ENCODE assay signal across 8 cellular contexts in the genomic region with DNA sequence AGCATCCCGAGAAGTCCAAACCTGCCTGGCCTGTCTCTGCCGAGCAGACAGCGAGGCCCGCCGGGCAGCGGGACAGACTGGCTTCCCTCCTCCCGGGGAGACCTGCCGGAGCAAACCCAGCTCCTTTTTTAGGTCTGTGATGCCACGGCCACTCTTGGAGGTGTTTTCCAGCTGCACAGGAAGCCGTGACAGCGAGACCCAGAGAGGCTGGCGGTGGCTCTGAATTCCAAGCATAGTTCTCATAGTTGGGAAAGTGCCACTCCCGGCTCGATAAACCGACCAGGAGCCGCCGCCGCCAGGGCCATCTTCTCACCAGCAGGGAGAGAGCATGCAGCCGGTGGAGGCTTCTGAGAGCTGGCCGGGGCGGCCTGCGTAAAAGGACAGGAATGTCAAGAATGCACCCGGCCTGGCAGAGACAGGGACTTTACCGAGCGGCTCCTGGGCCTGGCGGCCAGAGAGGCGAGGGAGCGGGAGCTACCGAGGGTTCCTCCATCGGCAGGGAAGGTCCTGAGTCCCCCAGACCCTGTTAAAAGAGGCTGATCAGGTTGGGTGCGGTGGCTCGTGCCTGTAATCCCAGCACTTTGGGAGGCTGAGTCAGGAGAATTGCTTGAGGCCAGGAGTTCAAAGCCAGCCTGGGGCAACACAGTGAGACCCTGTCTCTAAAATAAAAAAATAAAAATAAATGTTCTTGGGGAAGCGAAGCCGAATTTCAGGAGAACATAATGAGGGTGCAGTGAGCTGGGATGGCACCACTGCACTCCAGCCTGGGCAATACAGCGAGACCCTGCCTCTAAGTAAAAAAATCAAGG.
DNase-seq lines count a peak whose midpoint lies in the region; ATAC-seq and TF ChIP-seq lines count a peak whose summit lies in the region.

No MANE protein-coding gene starts in this region.

- peaks cover 9% of the 10 kb centered on the region for H3K9me1 ChIP-seq in IMR-90 (ENCODE audit: insufficient read depth, low read length)

- peak overlapping the region; percentile 99 for H2BK20ac ChIP-seq in IMR-90 (ENCODE audit: low read depth, low read length)

- TF ChIP-seq POLR2A in IMR-90 (IDR thresholded peaks at IDR 0.05; ENCODE audit: low read depth, low read length) (peak; percentile 74), right lobe of liver (IDR thresholded peaks at IDR 0.05) (peak; percentile 81), upper lobe of left lung (IDR thresholded peaks at IDR 0.05) (peak in 2 of 4 donors; percentile 31 to 34)

- TF ChIP-seq RAD21 in IMR-90 (IDR thresholded peaks at IDR 0.05; ENCODE audit: low read length): peak; percentile 48

- no peaks in the 10 kb centered on the region for H3K27me3 ChIP-seq in IMR-90 (ENCODE audit: control insufficient read depth, insufficient read depth, low read length)
- no peaks in the 10 kb centered on the region for H3K27me3 ChIP-seq in right lobe of liver
- H3K27me3 ChIP-seq in upper lobe of left lung: no peaks in the 10 kb centered on the region

- 1% methylated on average over 27 of the region's 35 CpGs; no CpG with 5 or more reads in 1 of the 2 experiments for WGBS in IMR-90 (ENCODE audit: extremely low coverage in 2 of 2, insufficient read length in 1 of 2), 2 experiments
- WGBS in right lobe of liver (ENCODE audit: insufficient coverage, low coverage, low lambda C conversion rate, missing lambda C conversion rate): 43% methylated on average over 8 of the region's 35 CpGs
- WGBS in upper lobe of left lung, 2 donors: 54 to 64% methylated on average over 16 to 35 of the region's 35 CpGs

- H3K23ac ChIP-seq in IMR-90 (ENCODE audit: low read depth, low read length): peak overlapping the region; percentile 98

- ATAC-seq in IMR-90 (ENCODE audit: low read depth) (peak; percentile 82), right lobe of liver (peak; percentile 81 to 89 (median 84)), upper lobe of left lung (ENCODE audit: low FRiP score in 2 of 2) (peak; percentile 87 to 92), HG03135 (IDR thresholded peaks at IDR 0.05; ENCODE audit: unreplicated experiment) (no peak)

- H3K4me1 ChIP-seq in IMR-90 (ENCODE audit: control insufficient read depth, insufficient read depth, low read length): peaks cover 28% of the 10 kb centered on the region
- H3K4me1 ChIP-seq in right lobe of liver: peaks cover 0 to 49% (median 26%) of the 10 kb centered on the region in 4 donors
- H3K4me1 ChIP-seq in upper lobe of left lung: peaks cover 55 to 60% (median 60%) of the 10 kb centered on the region in 4 donors

- peak overlapping the region; percentile 100 for H2BK120ac ChIP-seq in IMR-90 (ENCODE audit: low read depth, low read length)

- H4K5ac ChIP-seq in IMR-90 (ENCODE audit: low read depth, low read length): peak overlapping the region; percentile 93

- DNase-seq in IMR-90: peak; percentile 97
- DNase-seq in dermis blood vessel endothelial cell: peak; percentile 98
- peak; percentile 87 to 93 (median 93) for DNase-seq in right lobe of liver
- peak; percentile 92 to 93 for DNase-seq in upper lobe of left lung
- DNase-seq in GM19240 (ENCODE audit: insufficient read length, low spot score): no peak
- DNase-seq in NCI-H2227 (lab: John Stamatoyannopoulos, UW; ENCODE audit: unreplicated experiment): no peak
- no peak for DNase-seq in UCSD-AML1 (lab: John Stamatoyannopoulos, UW; ENCODE audit: unreplicated experiment)

- TF ChIP-seq CTCF in IMR-90 (conservative IDR thresholded peaks at IDR 0.05; ENCODE audit: low read depth, low read length): peak; percentile 34; the same call in 1 of the 2 replicates
- TF ChIP-seq CTCF in right lobe of liver (IDR thresholded peaks at IDR 0.05): peak; percentile 10 to 45 (median 22)
- TF ChIP-seq CTCF in upper lobe of left lung (IDR thresholded peaks at IDR 0.05): peak; percentile 8 to 77 (median 38)

- H4K20me1 ChIP-seq in IMR-90 (ENCODE audit: insufficient read depth, low read length): no peaks in the 10 kb centered on the region

- peak overlapping the region; percentile 32 for H3K4me2 ChIP-seq in IMR-90 (ENCODE audit: low read depth, low read length)

- peak overlapping the region; percentile 98 for H2BK5ac ChIP-seq in IMR-90 (ENCODE audit: low read depth, low read length, poor library complexity, severe bottlenecking)

- dilution Hi-C loops in IMR-90 (cut with HindIII; ENCODE audit: low sequenced_read_pairs, unreplicated experiment): no loop called here

- peak overlapping the region; percentile 94 for H3K18ac ChIP-seq in IMR-90 (ENCODE audit: low read depth, low read length)

- peaks cover 4 to 29% of the 10 kb centered on the region in 2 experiments; a peak in 3 of 4 replicates for H3K79me1 ChIP-seq in IMR-90 (ENCODE audit: low read depth in 1 of 2, low read length in 2 of 2)

- BruUV-seq in IMR-90 (replicated peaks; lab: Mats Ljungman, UMichigan): no TSS peak

- H4K8ac ChIP-seq in IMR-90 (ENCODE audit: low read depth in 2 of 2, low read length in 2 of 2): peak overlapping the region; percentile 99

- in situ Hi-C loops in IMR-90 (cut with MboI; ENCODE audit: low sequenced_read_pairs): no loop called here

- H2AK5ac ChIP-seq in IMR-90 (ENCODE audit: low read depth, low read length): peak overlapping the region; percentile 98

- CTCF ChIA-PET in IMR-90 (lab: Yijun Ruan, JAX): interaction anchor here (1.1 to 1.2 kb wide), 2 partner anchors 7 to 18 kb away, joined by 3 read pairs; no protein-coding TSS in a partner anchor

- H2AK9ac ChIP-seq in IMR-90 (replicated peaks; ENCODE audit: low read depth, low read length, poor library complexity): peak overlapping the region; percentile 90

- H3K27ac ChIP-seq in IMR-90 (ENCODE audit: insufficient read depth, low read length): peak overlapping the region; percentile 97
- H3K27ac ChIP-seq in right lobe of liver: peak overlapping the region; percentile 49 to 93 (median 77)
- peak overlapping the region; percentile 84 to 94 (median 89) for H3K27ac ChIP-seq in upper lobe of left lung

- H4K91ac ChIP-seq in IMR-90 (ENCODE audit: insufficient read depth, low read depth, low read length): peak overlapping the region; percentile 99

- intact Hi-C loops in IMR-90 (cut with micrococcal nuclease) (no loop called here), right lobe of liver (cut with DNase I) (loop anchor here in 1 of 2 donors (5.0 kb wide), 1 partner anchor 54 kb away; no protein-coding TSS in a partner anchor)

- H2AFZ ChIP-seq in IMR-90 (replicated peaks; ENCODE audit: low read length, poor library complexity): peak overlapping the region; percentile 78

- TF ChIP-seq EP300 in upper lobe of left lung (IDR thresholded peaks at IDR 0.05): peak in 3 of 4 donors; percentile 24 to 89 (median 87)

- POLR2A ChIA-PET in IMR-90 (lab: Charles Lee; ENCODE audit: unreplicated experiment): interaction anchor here (0.9 to 2.0 kb wide), 4 partner anchors 38 to 71 kb away, joined by 3 to 23 read pairs (median 3); a partner anchor contains a TSS

- H3K9ac ChIP-seq in IMR-90 (ENCODE audit: low read depth, low read length): peak overlapping the region; percentile 83

- H3K9me3 ChIP-seq in IMR-90 (ENCODE audit: control insufficient read depth, insufficient read depth, low read length) (no peaks in the 10 kb centered on the region), right lobe of liver (no peaks in the 10 kb centered on the region), upper lobe of left lung (no peaks in the 10 kb centered on the region)

- peak overlapping the region; percentile 98 for H3K56ac ChIP-seq in IMR-90 (ENCODE audit: extremely low read depth, insufficient read depth, low read length)

- H3K36me3 ChIP-seq in IMR-90 (ENCODE audit: control insufficient read depth, insufficient read depth, low read length) (no peaks in the 10 kb centered on the region), right lobe of liver (no peaks in the 10 kb centered on the region), upper lobe of left lung (no peaks in the 10 kb centered on the region)

- H3K4me3 ChIP-seq in IMR-90 (ENCODE audit: insufficient read depth, low read depth, low read length) (0 out of 2 replicates have a peak overlapping the region, but pooled peaks have one; percentile 0), right lobe of liver (no peak overlapping the region), upper lobe of left lung (no peak overlapping the region)

- H3K4ac ChIP-seq in IMR-90 (ENCODE audit: low read depth, low read length): peak overlapping the region; percentile 100

- peak overlapping the region; percentile 97; the same call in 2 of the 3 replicates for H2BK15ac ChIP-seq in IMR-90 (ENCODE audit: low read depth, low read length)

- H3K14ac ChIP-seq in IMR-90 (replicated peaks; ENCODE audit: low read depth, low read length): peak overlapping the region; percentile 87

TF ChIP-seq in IMR-90, 13 proteins besides CTCF, POLR2A, EP300 and RAD21:
- TF ChIP-seq, protein P1, sequence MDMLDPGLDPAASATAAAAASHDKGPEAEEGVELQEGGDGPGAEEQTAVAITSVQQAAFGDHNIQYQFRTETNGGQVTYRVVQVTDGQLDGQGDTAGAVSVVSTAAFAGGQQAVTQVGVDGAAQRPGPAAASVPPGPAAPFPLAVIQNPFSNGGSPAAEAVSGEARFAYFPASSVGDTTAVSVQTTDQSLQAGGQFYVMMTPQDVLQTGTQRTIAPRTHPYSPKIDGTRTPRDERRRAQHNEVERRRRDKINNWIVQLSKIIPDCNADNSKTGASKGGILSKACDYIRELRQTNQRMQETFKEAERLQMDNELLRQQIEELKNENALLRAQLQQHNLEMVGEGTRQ (IDR thresholded peaks at IDR 0.05; ENCODE audit: low read depth, low read length): no peak
- TF ChIP-seq MAZ (IDR thresholded peaks at IDR 0.05; ENCODE audit: borderline replicate concordance, low read depth, low read length): peak; percentile 55; the same call in 1 of the 2 replicates
- TF ChIP-seq BHLHE40 (IDR thresholded peaks at IDR 0.05; ENCODE audit: low read depth, low read length): peak; percentile 57; the same call in 1 of the 2 replicates
- TF ChIP-seq MXI1 (IDR thresholded peaks at IDR 0.05; ENCODE audit: borderline replicate concordance, low read depth, low read length): 0 out of 2 replicates have a peak, but pooled peaks have one; percentile 60
- TF ChIP-seq MAFK (IDR thresholded peaks at IDR 0.05; ENCODE audit: low read depth, low read length): no peak
- TF ChIP-seq RCOR1 (IDR thresholded peaks at IDR 0.05; ENCODE audit: insufficient replicate concordance, low read length): peak; percentile 78
- TF ChIP-seq FOS (IDR thresholded peaks at IDR 0.05; ENCODE audit: low read depth, low read length): peak; percentile 71
- no peak for TF ChIP-seq CEBPB (IDR thresholded peaks at IDR 0.05; ENCODE audit: low read depth, low read length)
- TF ChIP-seq SMC3 (IDR thresholded peaks at IDR 0.05; ENCODE audit: low read depth, low read length): peak; percentile 32
- no peak for TF ChIP-seq NFE2L2 (IDR thresholded peaks at IDR 0.05; ENCODE audit: low read depth, low read length)
TF ChIP-seq in IMR-90: peak in this region for 6.

Comparison
In these comparisons a context has a peak if more than half of its experiments do, and no peak if none do; other contexts are left out.
1. DNase-seq: peak in IMR-90 (single experiment), dermis blood vessel endothelial cell (single experiment), right lobe of liver (3 of 3) and upper lobe of left lung (2 of 2); none in GM19240 (single experiment), NCI-H2227 (single experiment) and UCSD-AML1 (single experiment).
2. Peak in every context shown above with its lines, with median percentiles within 50 percentile points of each other: H3K27ac ChIP-seq and CTCF ChIP-seq.